Comparison of ENCODE assay signal across 8 cellular contexts in the genomic region with DNA sequence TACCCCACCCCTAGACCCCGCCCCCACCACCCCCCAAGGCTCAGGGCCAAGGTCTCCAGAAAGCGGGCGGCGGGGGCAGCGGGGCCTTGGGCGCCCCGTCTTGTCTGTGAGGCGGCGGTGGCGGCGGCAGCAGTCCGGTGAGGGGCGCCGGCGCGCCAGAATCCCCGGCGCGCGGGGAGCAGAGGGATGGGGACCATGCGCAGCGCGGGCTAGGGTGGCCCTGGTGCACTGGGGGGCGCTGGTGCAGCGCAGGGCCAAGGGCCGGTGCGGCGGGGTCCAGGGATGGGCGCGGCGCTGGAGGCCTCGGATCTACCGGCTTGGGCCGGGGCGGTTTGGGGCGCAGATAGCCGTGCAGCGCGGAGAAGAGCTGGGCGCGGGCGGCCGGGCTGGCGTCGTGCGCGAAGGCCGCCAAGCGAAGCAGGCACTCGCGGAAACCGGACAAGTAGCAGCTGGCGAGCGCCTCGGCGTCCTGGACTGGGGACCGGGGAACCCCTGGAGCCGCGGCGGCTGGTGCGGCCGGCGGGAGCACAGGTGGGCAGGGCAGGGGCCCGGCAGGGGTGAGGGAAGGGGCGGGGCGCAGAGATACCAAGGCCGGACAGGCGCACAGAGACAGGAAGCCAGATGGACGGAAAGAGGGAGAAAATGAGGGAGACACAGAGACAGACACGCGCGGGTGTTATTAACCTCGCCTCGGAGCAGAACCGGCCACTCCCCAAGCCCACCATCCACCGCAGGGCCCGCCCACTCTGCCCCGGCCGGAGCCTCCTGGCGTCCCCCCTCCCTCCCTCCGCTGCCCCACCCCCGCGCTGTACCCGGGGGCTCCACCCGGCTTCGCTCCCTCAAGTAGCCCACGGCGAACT. TPM values are rescaled to one million over a fixed set of nuclear protein-coding genes. Genes with fewer than 3 reads are reported as not detected.
DNase-seq lines count a peak whose midpoint lies in the region; ATAC-seq, FAIRE-seq and TF ChIP-seq lines count a peak whose summit lies in the region.

No MANE protein-coding gene starts in this region.

- H3K9me3 Mint-ChIP-seq in activated T-helper 17 cell treated with anti-CD3 and anti-CD28 coated beads, Interleukin-2, amount 50 U/mL, for 72 hours, result no peaks in the 10 kb centered on the region
- peaks cover 24% of the 10 kb centered on the region for H3K9me3 Mint-ChIP-seq in neural progenitor cell

- H3K27ac Mint-ChIP-seq in activated T-helper 17 cell treated with anti-CD3 and anti-CD28 coated beads, Interleukin-2, amount 50 U/mL, for 72 hours, result no peak overlapping the region
- no peak overlapping the region for H3K27ac Mint-ChIP-seq in neural progenitor cell

- H3K4me1 ChIP-seq in neural progenitor cell, result peaks cover 11% of the 10 kb centered on the region

- peak; percentile 68 for DNase-seq in COLO668 (lab: John Stamatoyannopoulos, UW; ENCODE audit: unreplicated experiment)
- DNase-seq in NCI-H226, result peak; percentile 68
- peak; percentile 76 for DNase-seq in glomerular visceral epithelial cell (ENCODE audit: extremely low spot score)
- peak; percentile 96 for DNase-seq in neural progenitor cell (ENCODE audit: low spot score)
- no peak for DNase-seq in GM19239 (ENCODE audit: insufficient read length, low spot score)

- H3K36me3 ChIP-seq in neural progenitor cell, result no peaks in the 10 kb centered on the region

- H3K4me2 ChIP-seq in neural progenitor cell, result peak overlapping the region; percentile 90

- H3K79me2 ChIP-seq in neural progenitor cell (ENCODE audit: low read depth), result no peaks in the 10 kb centered on the region

- H3K27ac ChIP-seq in neural progenitor cell, result no peak overlapping the region

- no peaks in the 10 kb centered on the region for H3K9me3 ChIP-seq in neural progenitor cell (ENCODE audit: low read depth)

- peak; percentile 75 for TF ChIP-seq CTCF in neural progenitor cell (IDR thresholded peaks at IDR 0.05)

- H3K27me3 ChIP-seq in neural progenitor cell, result peaks cover 64% of the 10 kb centered on the region

- H3K4me3 ChIP-seq in neural progenitor cell, result peak overlapping the region; percentile 75

- peaks cover 22% of the 10 kb centered on the region for H3K27me3 Mint-ChIP-seq in activated T-helper 17 cell treated with anti-CD3 and anti-CD28 coated beads, Interleukin-2, amount 50 U/mL, for 72 hours
- peaks cover 83% of the 10 kb centered on the region for H3K27me3 Mint-ChIP-seq in neural progenitor cell (ENCODE audit: insufficient read depth, low read depth)

- peaks cover 76% of the 10 kb centered on the region for H3F3A ChIP-seq in neural progenitor cell (ENCODE audit: low read depth)

- peak overlapping the region; percentile 95 for H3K4me3 Mint-ChIP-seq in activated T-helper 17 cell treated with anti-CD3 and anti-CD28 coated beads, Interleukin-2, amount 50 U/mL, for 72 hours
- H3K4me3 Mint-ChIP-seq in neural progenitor cell, result peak overlapping the region; percentile 91

- ATAC-seq in GM21723 (IDR thresholded peaks at IDR 0.05; ENCODE audit: unreplicated experiment), result peak; percentile 27
- peak; percentile 4 for ATAC-seq in activated T-helper 17 cell treated with anti-CD3 and anti-CD28 coated beads, Interleukin-2, amount 50 U/mL, for 72 hours (replicated peaks)
- no peak for ATAC-seq in esophagus mucosa

- H3K36me3 Mint-ChIP-seq in activated T-helper 17 cell treated with anti-CD3 and anti-CD28 coated beads, Interleukin-2, amount 50 U/mL, for 72 hours (ENCODE audit: low read depth), result peaks cover 63% of the 10 kb centered on the region
- H3K36me3 Mint-ChIP-seq in neural progenitor cell, result peaks cover 7% of the 10 kb centered on the region

- FAIRE-seq in GM19239 (lab: Jason Lieb, UNC), result no peak

- peak overlapping the region; percentile 71 for H2AFZ ChIP-seq in neural progenitor cell (replicated peaks)

- no peak overlapping the region for H3K9ac ChIP-seq in neural progenitor cell

- H4K20me1 ChIP-seq in neural progenitor cell (ENCODE audit: low read depth), result peaks cover 23% of the 10 kb centered on the region

- H3K4me1 Mint-ChIP-seq in activated T-helper 17 cell treated with anti-CD3 and anti-CD28 coated beads, Interleukin-2, amount 50 U/mL, for 72 hours, result peaks cover 67% of the 10 kb centered on the region
- peaks cover 50% of the 10 kb centered on the region for H3K4me1 Mint-ChIP-seq in neural progenitor cell

RNA-seq across cellular contexts. Expression of a gene that starts 2.1 kb away (rescaled TPM):
- 10 to 100 TPM in 1 of 2 donors, 1 to 10 TPM in 1; 2.9 to 10.0 TPM for total RNA-seq in activated T-helper 17 cell treated with anti-CD3 and anti-CD28 coated beads, Interleukin-2, amount 50 U/mL, for 72 hours
- 2.0 TPM in 1 of 2 replicates, not detected in the other for total RNA-seq in neural progenitor cell (ENCODE audit: low replicate concordance)
- total RNA-seq in esophagus mucosa, result 0.40 TPM

RNA-seq across cellular contexts. Expression of a gene that starts 3.4 kb away (rescaled TPM):
- 1 to 10 TPM in 1 of 2 donors, under 1 TPM in 1; 0.13 to 1.3 TPM for total RNA-seq in activated T-helper 17 cell treated with anti-CD3 and anti-CD28 coated beads, Interleukin-2, amount 50 U/mL, for 72 hours
- total RNA-seq in neural progenitor cell (ENCODE audit: low replicate concordance) (not detected in 2 replicates), esophagus mucosa (4.0 TPM)

RNA-seq across cellular contexts. Expression of a gene that starts 30.4 kb away (rescaled TPM):
- total RNA-seq in activated T-helper 17 cell treated with anti-CD3 and anti-CD28 coated beads, Interleukin-2, amount 50 U/mL, for 72 hours, result 100 to 1,000 TPM in 1 of 2 donors, 10 to 100 TPM in 1; 52.0 to 269 TPM
- total RNA-seq in neural progenitor cell (ENCODE audit: low replicate concordance) (3.2 and 11.4 TPM in 2 replicates), esophagus mucosa (65.0 TPM)

RNA-seq across cellular contexts. Expression of a gene that starts 34.2 kb away (rescaled TPM):
- 1 to 10 TPM; 1.1 to 6.2 TPM for total RNA-seq in activated T-helper 17 cell treated with anti-CD3 and anti-CD28 coated beads, Interleukin-2, amount 50 U/mL, for 72 hours
- 0.28 TPM in 1 of 2 replicates, not detected in the other for total RNA-seq in neural progenitor cell (ENCODE audit: low replicate concordance)
- total RNA-seq in esophagus mucosa, result 15.0 TPM

RNA-seq across cellular contexts. Expression of a gene that starts 41.0 kb away (rescaled TPM):
- 10 to 100 TPM; 41.7 to 66.2 TPM for total RNA-seq in activated T-helper 17 cell treated with anti-CD3 and anti-CD28 coated beads, Interleukin-2, amount 50 U/mL, for 72 hours
- total RNA-seq in neural progenitor cell (ENCODE audit: low replicate concordance) (9.4 and 11.7 TPM in 2 replicates), esophagus mucosa (20.9 TPM)
